28 cellular contexts compared by ENCODE assay signal in the genomic region with DNA sequence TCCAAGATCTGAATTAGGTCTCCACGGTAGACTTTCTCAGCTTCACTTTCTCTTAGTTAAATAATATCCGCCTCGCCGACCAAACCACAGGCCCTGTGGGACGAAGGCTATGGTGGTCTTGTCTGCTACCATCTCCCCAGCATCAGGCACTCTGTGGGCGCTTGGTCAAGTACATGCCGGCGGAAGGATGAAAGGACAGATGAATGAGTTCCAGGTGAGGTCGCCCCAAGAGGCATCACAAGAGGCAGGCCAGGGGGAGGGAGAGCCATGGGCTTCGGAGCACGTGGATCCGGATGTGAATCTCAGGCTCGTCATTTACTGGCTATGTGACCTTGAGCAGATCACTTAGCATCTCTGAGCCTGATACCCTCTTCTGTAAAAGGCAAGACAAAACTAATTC. TPM values are rescaled to one million over a fixed set of nuclear protein-coding genes. Genes with fewer than 3 reads are reported as not detected.
A peak's percentile ranks its signal among the peaks of the same experiment; 100 is the strongest.
DNase-seq lines count a peak whose midpoint lies in the region; ATAC-seq and TF ChIP-seq lines count a peak whose summit lies in the region.
"Had no signal": no experiment of that assay in that cellular context is flagged by ENCODE, and none has a peak within 500 bp of the region (broad histone marks: within the 10 kb centered on the region; RNA-seq: fewer than 3 reads in every experiment).

No MANE protein-coding gene starts in this region.

- H3K36me3 Mint-ChIP-seq in activated T-cell treated with anti-CD3 and anti-CD28 coated beads, Interleukin-2, amount 50 U/mL, for 24 hours (ENCODE audit: low read depth): peaks cover 94% of the 10 kb centered on the region
- H3K36me3 Mint-ChIP-seq in CD8-positive, alpha-beta T cell: peaks cover 70% of the 10 kb centered on the region
- peaks cover 29% of the 10 kb centered on the region for H3K36me3 Mint-ChIP-seq in activated naive CD8-positive, alpha-beta T cell treated with anti-CD3 and anti-CD28 coated beads, Interleukin-2, amount 10 ng/mL, durations not matched to agents 7 days and 5 days

- ATAC-seq in CD8-positive, alpha-beta T cell: no peak
- no peak for ATAC-seq in activated naive CD8-positive, alpha-beta T cell treated with anti-CD3 and anti-CD28 coated beads, Interleukin-2, amount 10 ng/mL, durations not matched to agents 7 days and 5 days (ENCODE audit: low read depth)
- no peak for ATAC-seq in GM21360 (IDR thresholded peaks at IDR 0.05; ENCODE audit: unreplicated experiment)
- ATAC-seq: A549 had no signal

- CTCF ChIA-PET in CD8-positive, alpha-beta T cell (lab: Charles Lee): interaction anchor here (1.4 to 12.3 kb wide), 8 partner anchors 13 to 113 kb away, joined by 4 to 455 read pairs (median 34); no protein-coding TSS in a partner anchor

- POLR2A ChIA-PET in CD8-positive, alpha-beta T cell (lab: Charles Lee): no interaction called here
- POLR2A ChIA-PET in activated naive CD8-positive, alpha-beta T cell treated with anti-CD3 and anti-CD28 coated beads, Interleukin-2, amount 10 ng/mL, durations not matched to agents 7 days and 5 days (lab: Charles Lee): interaction anchor here (1.4 kb wide), 1 partner anchor 470 kb away, joined by 3 read pairs; no protein-coding TSS in a partner anchor

- no peak overlapping the region for H3K27ac ChIP-seq in CD8-positive, alpha-beta T cell (ENCODE audit: low read depth, low read length)
- H3K27ac ChIP-seq in osteoblast (ENCODE audit: low read depth, low read length): no peak overlapping the region
- H3K27ac ChIP-seq: HL-60, uterus, VCaP had no signal

- H4K20me1 ChIP-seq in osteoblast (ENCODE audit: insufficient read depth, low read length): no peaks in the 10 kb centered on the region

- no peaks in the 10 kb centered on the region for H3K9me3 Mint-ChIP-seq in activated T-cell treated with anti-CD3 and anti-CD28 coated beads, Interleukin-2, amount 50 U/mL, for 24 hours
- H3K9me3 Mint-ChIP-seq in CD8-positive, alpha-beta T cell: no peaks in the 10 kb centered on the region
- no peaks in the 10 kb centered on the region for H3K9me3 Mint-ChIP-seq in activated naive CD8-positive, alpha-beta T cell treated with anti-CD3 and anti-CD28 coated beads, Interleukin-2, amount 10 ng/mL, durations not matched to agents 7 days and 5 days
- H3K9me3 Mint-ChIP-seq: immature natural killer cell had no signal

- H3K4me1 Mint-ChIP-seq in activated T-cell treated with anti-CD3 and anti-CD28 coated beads, Interleukin-2, amount 50 U/mL, for 24 hours (ENCODE audit: low read depth): peaks cover 69% of the 10 kb centered on the region
- H3K4me1 Mint-ChIP-seq in CD8-positive, alpha-beta T cell (ENCODE audit: low read depth): peaks cover 36% of the 10 kb centered on the region
- H3K4me1 Mint-ChIP-seq in activated naive CD8-positive, alpha-beta T cell treated with anti-CD3 and anti-CD28 coated beads, Interleukin-2, amount 10 ng/mL, durations not matched to agents 7 days and 5 days: peaks cover 37% of the 10 kb centered on the region

- H2AFZ ChIP-seq in osteoblast (ENCODE audit: low read length): no peak overlapping the region

- H3K36me3 ChIP-seq in CD8-positive, alpha-beta T cell (ENCODE audit: insufficient read depth, low read length): peaks cover 27% of the 10 kb centered on the region
- H3K36me3 ChIP-seq in osteoblast (ENCODE audit: insufficient read depth, low read length): peaks cover 13% of the 10 kb centered on the region
- H3K36me3 ChIP-seq: uterus had no signal

- no peaks in the 10 kb centered on the region for H3K27me3 Mint-ChIP-seq in activated T-cell treated with anti-CD3 and anti-CD28 coated beads, Interleukin-2, amount 50 U/mL, for 24 hours
- no peaks in the 10 kb centered on the region for H3K27me3 Mint-ChIP-seq in CD8-positive, alpha-beta T cell (ENCODE audit: low read depth)
- no peaks in the 10 kb centered on the region for H3K27me3 Mint-ChIP-seq in activated naive CD8-positive, alpha-beta T cell treated with anti-CD3 and anti-CD28 coated beads, Interleukin-2, amount 10 ng/mL, durations not matched to agents 7 days and 5 days
- H3K27me3 Mint-ChIP-seq: B cell had no signal

- no peaks in the 10 kb centered on the region for H3K27me3 ChIP-seq in CD8-positive, alpha-beta T cell (ENCODE audit: insufficient read depth, low read length)
- no peaks in the 10 kb centered on the region for H3K27me3 ChIP-seq in osteoblast (ENCODE audit: insufficient read depth, low read length)
- H3K27me3 ChIP-seq: uterus had no signal

- H3K4me3 ChIP-seq in CD8-positive, alpha-beta T cell (ENCODE audit: low read depth, low read length): no peak overlapping the region
- H3K4me3 ChIP-seq in osteoblast (ENCODE audit: insufficient read depth, low read length): no peak overlapping the region
- H3K4me3 ChIP-seq: A549, uterus had no signal

- peaks cover 21% of the 10 kb centered on the region for H3K4me1 ChIP-seq in CD8-positive, alpha-beta T cell (ENCODE audit: insufficient read depth, low read length)
- H3K4me1 ChIP-seq in osteoblast (ENCODE audit: insufficient read depth, low read length): peaks cover 16% of the 10 kb centered on the region

- DNase-seq in activated T-cell treated with anti-CD3 and anti-CD28 coated beads, Interleukin-2, amount 50 U/mL, for 24 hours: no peak
- DNase-seq in activated T-cell treated with anti-CD3 and anti-CD28 coated beads for 4 hours: no peak
- DNase-seq in CD8-positive, alpha-beta T cell: no peak
- no peak for DNase-seq in activated naive CD8-positive, alpha-beta T cell treated with anti-CD3 and anti-CD28 coated beads, Interleukin-2, amount 10 ng/mL, durations not matched to agents 7 days and 5 days
- DNase-seq in osteoblast (ENCODE audit: insufficient read length, low spot score, missing footprints): peak; percentile 9
- no peak for DNase-seq in NCI-H526 (lab: John Stamatoyannopoulos, UW)
- no peak for DNase-seq in NK-92 (lab: John Stamatoyannopoulos, UW; ENCODE audit: unreplicated experiment)
- DNase-seq: activated CD4-positive, alpha-beta T cell treated with anti-CD3 and anti-CD28 coated beads, Interleukin-2, amount 50 U/mL, for 4 hours; effector CD8-positive, alpha-beta T cell; EL; foreskin melanocyte; HCEC 1CT; hippocampal formation; immature natural killer cell; mesendoderm; NCI-H1048; NCI-H1930; NCI-H226; NCI-H82; SK-N-SH; small intestine; stimulated activated CD4-positive, alpha-beta T cell treated with anti-CD3 and anti-CD28 coated beads, Interleukin-1b, Interleukin-23, amount 100 ng/mL, for 48 hours; uterus had no signal

- TF ChIP-seq CTCF in CD8-positive, alpha-beta T cell (IDR thresholded peaks at IDR 0.05): no peak
- no peak for TF ChIP-seq CTCF in osteoblast (IDR thresholded peaks at IDR 0.05; ENCODE audit: extremely low read depth, low read depth, low read length)

- no peaks in the 10 kb centered on the region for H3K79me2 ChIP-seq in osteoblast (ENCODE audit: insufficient read depth, low read length)

- peak overlapping the region; percentile 81 for H3K27ac Mint-ChIP-seq in activated T-cell treated with anti-CD3 and anti-CD28 coated beads, Interleukin-2, amount 50 U/mL, for 24 hours
- H3K27ac Mint-ChIP-seq in CD8-positive, alpha-beta T cell: peak overlapping the region; percentile 38
- H3K27ac Mint-ChIP-seq in activated naive CD8-positive, alpha-beta T cell treated with anti-CD3 and anti-CD28 coated beads, Interleukin-2, amount 10 ng/mL, durations not matched to agents 7 days and 5 days: peak overlapping the region; percentile 21
- H3K27ac Mint-ChIP-seq: B cell had no signal

- no peak overlapping the region for H3K4me2 ChIP-seq in osteoblast (ENCODE audit: insufficient read depth, low read length)
- H3K4me2 ChIP-seq: A549, SK-N-SH had no signal

- H3K9me3 ChIP-seq in CD8-positive, alpha-beta T cell (ENCODE audit: low read length): no peaks in the 10 kb centered on the region
- no peaks in the 10 kb centered on the region for H3K9me3 ChIP-seq in osteoblast (ENCODE audit: low read depth, low read length)
- H3K9me3 ChIP-seq: A549, SK-N-SH, uterus had no signal

- H3K4me3 Mint-ChIP-seq in activated T-cell treated with anti-CD3 and anti-CD28 coated beads, Interleukin-2, amount 50 U/mL, for 24 hours: no peak overlapping the region
- H3K4me3 Mint-ChIP-seq in CD8-positive, alpha-beta T cell: no peak overlapping the region
- H3K4me3 Mint-ChIP-seq in activated naive CD8-positive, alpha-beta T cell treated with anti-CD3 and anti-CD28 coated beads, Interleukin-2, amount 10 ng/mL, durations not matched to agents 7 days and 5 days: no peak overlapping the region
- H3K4me3 Mint-ChIP-seq: B cell, immature natural killer cell had no signal

- intact Hi-C loops in CD8-positive, alpha-beta T cell (cut with DNase I, micrococcal nuclease): no loop called here

RNA-seq across cellular contexts. Expression of a gene that starts 33.5 kb away (rescaled TPM):
- 10 to 100 TPM; 55.0 to 56.0 TPM for total RNA-seq in CD8-positive, alpha-beta T cell
- 10 to 100 TPM; 83.2 to 85.5 TPM for total RNA-seq in activated naive CD8-positive, alpha-beta T cell treated with anti-CD3 and anti-CD28 coated beads, Interleukin-2, amount 10 ng/mL, durations not matched to agents 7 days and 5 days
- 32.6 and 34.8 TPM in 2 replicates for total RNA-seq in osteoblast

Comparison
In these comparisons a context has a peak if more than half of its experiments do, and no peak if none do; other contexts are left out.
1. H3K27ac Mint-ChIP-seq: peak in every context shown above with its lines; median percentile 81 in activated T-cell treated with anti-CD3 and anti-CD28 coated beads, Interleukin-2, amount 50 U/mL, for 24 hours; 38 in CD8-positive, alpha-beta T cell; 21 in activated naive CD8-positive, alpha-beta T cell treated with anti-CD3 and anti-CD28 coated beads, Interleukin-2, amount 10 ng/mL, durations not matched to agents 7 days and 5 days.